ENCODE assay signal across 1 cellular context in genomic region chr14:20093442-20093841, GRCh38.
A peak's percentile ranks its signal among the peaks of the same experiment; 100 is the strongest.
TF ChIP-seq lines count a peak whose summit lies in the region.

No MANE protein-coding gene starts in this region.

TF ChIP-seq in K562, 482 proteins besides CTCF, POLR2A, EP300 and RAD21:
- peak; percentile 75; the same call in 1 of the 2 replicates for TF ChIP-seq SPI1 (IDR thresholded peaks at IDR 0.05; ENCODE audit: borderline replicate concordance, low read depth, low read length)
- TF ChIP-seq TEAD4 (IDR thresholded peaks at IDR 0.05; ENCODE audit: low read length) = peak; percentile 20; the same call in 1 of the 2 replicates
- TF ChIP-seq TEAD4 (CRISPR knock-in tag; IDR thresholded peaks at IDR 0.05; ENCODE audit: borderline replicate concordance) = no peak
- TF ChIP-seq, protein P1, sequence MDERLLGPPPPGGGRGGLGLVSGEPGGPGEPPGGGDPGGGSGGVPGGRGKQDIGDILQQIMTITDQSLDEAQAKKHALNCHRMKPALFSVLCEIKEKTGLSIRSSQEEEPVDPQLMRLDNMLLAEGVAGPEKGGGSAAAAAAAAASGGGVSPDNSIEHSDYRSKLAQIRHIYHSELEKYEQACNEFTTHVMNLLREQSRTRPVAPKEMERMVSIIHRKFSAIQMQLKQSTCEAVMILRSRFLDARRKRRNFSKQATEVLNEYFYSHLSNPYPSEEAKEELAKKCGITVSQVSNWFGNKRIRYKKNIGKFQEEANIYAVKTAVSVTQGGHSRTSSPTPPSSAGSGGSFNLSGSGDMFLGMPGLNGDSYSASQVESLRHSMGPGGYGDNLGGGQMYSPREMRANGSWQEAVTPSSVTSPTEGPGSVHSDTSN (CRISPR knock-in tag; IDR thresholded peaks at IDR 0.05; ENCODE audit: low read depth) = no peak
- TF ChIP-seq, protein P1 (tag; conservative IDR thresholded peaks at IDR 0.05; ENCODE audit: low read depth) = no peak
- 0 out of 2 replicates have a peak, but pooled peaks have one; percentile 19 for TF ChIP-seq CTBP1 (IDR thresholded peaks at IDR 0.05; ENCODE audit: borderline replicate concordance)
- no peak for TF ChIP-seq BHLHE40 (IDR thresholded peaks at IDR 0.05; ENCODE audit: low read length)
- no peak for TF ChIP-seq POLR2G (IDR thresholded peaks at IDR 0.05; ENCODE audit: low read depth, low read length)
